Comparison of ENCODE assay signal across 23 cellular contexts in genomic region chr9:133067813-133068212, GRCh38. TPM values are rescaled to one million over a fixed set of nuclear protein-coding genes. Genes with fewer than 3 reads are reported as not detected.
"Had no signal": no experiment of that assay in that cellular context is flagged by ENCODE, and none has a peak within 500 bp of the region (broad histone marks: within the 10 kb centered on the region; RNA-seq: fewer than 3 reads in every experiment).

No MANE protein-coding gene starts in this region.

- H3K4me3 Mint-ChIP-seq: activated T-cell treated with anti-CD3 and anti-CD28 coated beads, Interleukin-2, amount 50 U/mL, for 72 hours; immature natural killer cell; natural killer cell treated with Interleukin-12 subunit alpha and Interleukin-12 subunit beta and Interleukin-15 and Interleukin-18, amount 100 ng/mL, for 72 hours; T-helper 17 cell had no signal

- H3K9me3 ChIP-seq: adrenal gland, gastroesophageal sphincter, heart right ventricle, prostate gland, right atrium auricular region, thyroid gland, uterus had no signal

- ATAC-seq: activated naive CD4-positive, alpha-beta T cell treated with anti-CD3 and anti-CD28 coated beads, Interleukin-2, amount 50 U/mL, for 72 hours; activated T-cell treated with anti-CD3 and anti-CD28 coated beads, Interleukin-2, amount 50 U/mL, for 72 hours; gastroesophageal sphincter; heart right ventricle; left cardiac atrium; natural killer cell treated with Interleukin-12 subunit alpha and Interleukin-12 subunit beta and Interleukin-15 and Interleukin-18, amount 100 ng/mL, for 72 hours; T-helper 17 cell had no signal

- H3K27ac ChIP-seq: adrenal gland, dorsolateral prefrontal cortex, gastroesophageal sphincter, heart right ventricle, prostate gland, right atrium auricular region, thyroid gland, uterus, VCaP had no signal

- H3K36me3 Mint-ChIP-seq: activated naive CD4-positive, alpha-beta T cell treated with anti-CD3 and anti-CD28 coated beads, Interleukin-2, amount 50 U/mL, for 72 hours; immature natural killer cell; natural killer cell treated with Interleukin-12 subunit alpha and Interleukin-12 subunit beta and Interleukin-15 and Interleukin-18, amount 100 ng/mL, for 72 hours had no signal

- H3K9me3 Mint-ChIP-seq: activated naive CD4-positive, alpha-beta T cell treated with anti-CD3 and anti-CD28 coated beads, Interleukin-2, amount 50 U/mL, for 72 hours; activated T-cell treated with anti-CD3 and anti-CD28 coated beads, Interleukin-2, amount 50 U/mL, for 72 hours; immature natural killer cell; natural killer cell treated with Interleukin-12 subunit alpha and Interleukin-12 subunit beta and Interleukin-15 and Interleukin-18, amount 100 ng/mL, for 72 hours had no signal

- H3K36me3 ChIP-seq: adrenal gland, heart right ventricle, prostate gland, right atrium auricular region, thyroid gland, uterus had no signal

- H3K4me1 ChIP-seq: adrenal gland, gastroesophageal sphincter, heart right ventricle, prostate gland, right atrium auricular region, thyroid gland, uterus had no signal

- H3K27me3 ChIP-seq: adrenal gland, dorsolateral prefrontal cortex, gastroesophageal sphincter, heart right ventricle, right atrium auricular region, thyroid gland, uterus had no signal

- H3K27ac Mint-ChIP-seq: activated naive CD4-positive, alpha-beta T cell treated with anti-CD3 and anti-CD28 coated beads, Interleukin-2, amount 50 U/mL, for 72 hours; activated T-cell treated with anti-CD3 and anti-CD28 coated beads, Interleukin-2, amount 50 U/mL, for 72 hours; natural killer cell treated with Interleukin-12 subunit alpha and Interleukin-12 subunit beta and Interleukin-15 and Interleukin-18, amount 100 ng/mL, for 72 hours; T-helper 17 cell had no signal

- DNase-seq: activated CD4-positive, alpha-beta T cell treated with anti-CD3 and anti-CD28 coated beads, Interleukin-2, amount 50 U/mL, for 4 hours; activated gamma-delta T cell treated with Interleukin-2 at 50 U/mL for 16 hours; activated T-cell treated with anti-CD3 and anti-CD28 coated beads, Interleukin-2, amount 50 U/mL, for 72 hours; adrenal gland; caudate nucleus; heart right ventricle; immature natural killer cell; left cardiac atrium; occipital lobe; stimulated activated CD4-positive, alpha-beta T cell treated with anti-CD3 and anti-CD28 coated beads, Interleukin-12 subunit alpha, Interleukin-12 subunit beta, amount 100 ng/mL, for 4 hours; stimulated activated CD4-positive, alpha-beta T cell treated with anti-CD3 and anti-CD28 coated beads, Interleukin-1b, Interleukin-23, amount 100 ng/mL, for 48 hours; stimulated activated CD8-positive, alpha-beta memory T cell treated with anti-CD3 and anti-CD28 coated beads, Interleukin-4, amount 100 ng/mL, for 48 hours; stimulated activated naive CD4-positive, alpha-beta T cell; T-helper 17 cell; thyroid gland; uterus had no signal

- H3K4me3 ChIP-seq: adrenal gland, dorsolateral prefrontal cortex, gastroesophageal sphincter, heart right ventricle, prostate gland, right atrium auricular region, thyroid gland, uterus had no signal

- H3K4me1 Mint-ChIP-seq: immature natural killer cell, T-helper 17 cell had no signal

- H3K27me3 Mint-ChIP-seq: natural killer cell treated with Interleukin-12 subunit alpha and Interleukin-12 subunit beta and Interleukin-15 and Interleukin-18, amount 100 ng/mL, for 72 hours; T-helper 17 cell had no signal

RNA-seq across cellular contexts. Expression of gene CEL, which starts 6.0 kb away (rescaled TPM):
- total RNA-seq: occipital lobe had no signal
